ENCODE assay signal across 26 cellular contexts in genomic region chr1:225944387-225944786, GRCh38. TPM values are rescaled to one million over a fixed set of nuclear protein-coding genes. Genes with fewer than 3 reads are reported as not detected.
A peak's percentile ranks its signal among the peaks of the same experiment; 100 is the strongest.
DNase-seq lines count a peak whose midpoint lies in the region; ATAC-seq and TF ChIP-seq lines count a peak whose summit lies in the region.
"Had no signal": no experiment of that assay in that cellular context is flagged by ENCODE, and none has a peak within 500 bp of the region (broad histone marks: within the 10 kb centered on the region; RNA-seq: fewer than 3 reads in every experiment).

No MANE protein-coding gene starts in this region.

- H3K4me1 Mint-ChIP-seq in MCF 10A (ENCODE audit: insufficient read depth, unreplicated experiment) (no peaks in the 10 kb centered on the region), immature natural killer cell (peaks cover 25 to 27% of the 10 kb centered on the region in 2 donors), T-helper 17 cell (peaks cover 9% of the 10 kb centered on the region)
- H3K4me1 Mint-ChIP-seq in activated T-helper 17 cell treated with anti-CD3 and anti-CD28 coated beads, Interleukin-2, amount 50 U/mL, for 72 hours: no peaks in the 10 kb centered on the region
- H3K4me1 Mint-ChIP-seq in stimulated activated effector memory CD8-positive, alpha-beta T cell treated with anti-CD3 and anti-CD28 coated beads, Interleukin-12 subunit alpha, Interleukin-12 subunit beta, amount 100 ng/mL, for 72 hours: peaks cover 10% of the 10 kb centered on the region

- CTCF ChIA-PET in MCF 10A (lab: Yijun Ruan, JAX): interaction anchor here (0.5 to 2.0 kb wide), 11 partner anchors 10 to 470 kb away, joined by 3 to 6 read pairs (median 4); partner anchors contain the start of gene LEFTY1

- H3K4me1 ChIP-seq in breast epithelium: peaks cover 10 to 11% of the 10 kb centered on the region in 2 donors
- H3K4me1 ChIP-seq: colonic mucosa had no signal

- intact Hi-C loops in MCF 10A (cut with micrococcal nuclease): no loop called here
- intact Hi-C loops in breast epithelium (cut with DNase I; ENCODE audit: low total_unique reads): no loop called here

- H3K36me3 Mint-ChIP-seq in MCF 10A (ENCODE audit: insufficient read depth, unreplicated experiment) (no peaks in the 10 kb centered on the region), immature natural killer cell (no peaks in the 10 kb centered on the region), T-helper 17 cell (ENCODE audit: low read depth) (no peaks in the 10 kb centered on the region)
- H3K36me3 Mint-ChIP-seq in activated T-helper 17 cell treated with anti-CD3 and anti-CD28 coated beads, Interleukin-2, amount 50 U/mL, for 72 hours (ENCODE audit: low read depth): no peaks in the 10 kb centered on the region
- no peaks in the 10 kb centered on the region for H3K36me3 Mint-ChIP-seq in stimulated activated effector memory CD8-positive, alpha-beta T cell treated with anti-CD3 and anti-CD28 coated beads, Interleukin-12 subunit alpha, Interleukin-12 subunit beta, amount 100 ng/mL, for 72 hours
- H3K36me3 Mint-ChIP-seq: CD8-positive, alpha-beta T cell had no signal

- H3K4me3 Mint-ChIP-seq in MCF 10A (ENCODE audit: unreplicated experiment) (no peak overlapping the region), immature natural killer cell (peak overlapping the region in 4 of 5 donors; percentile 50 to 88 (median 84)), T-helper 17 cell (no peak overlapping the region)
- peak overlapping the region; percentile 12 for H3K4me3 Mint-ChIP-seq in activated T-helper 17 cell treated with anti-CD3 and anti-CD28 coated beads, Interleukin-2, amount 50 U/mL, for 72 hours
- H3K4me3 Mint-ChIP-seq in stimulated activated effector memory CD8-positive, alpha-beta T cell treated with anti-CD3 and anti-CD28 coated beads, Interleukin-12 subunit alpha, Interleukin-12 subunit beta, amount 100 ng/mL, for 72 hours: no peak overlapping the region
- H3K4me3 Mint-ChIP-seq: activated CD4-positive, alpha-beta memory T cell treated with anti-CD3 and anti-CD28 coated beads, Interleukin-2, amount 10 ng/mL, durations not matched to agents 7 days and 5 days had no signal

- DNase-seq in MCF 10A (ENCODE audit: unreplicated experiment): no peak
- no peak for DNase-seq in breast epithelium (ENCODE audit: low spot score in 2 of 2)
- peak; percentile 17 to 22 (median 20) for DNase-seq in immature natural killer cell
- no peak for DNase-seq in stimulated activated effector memory CD8-positive, alpha-beta T cell treated with anti-CD3 and anti-CD28 coated beads, Interleukin-12 subunit alpha, Interleukin-12 subunit beta, amount 100 ng/mL, for 72 hours (ENCODE audit: low spot score in 2 of 2)
- DNase-seq in UCSD-AML1 (lab: John Stamatoyannopoulos, UW; ENCODE audit: unreplicated experiment): no peak
- DNase-seq in T-helper 17 cell: no peak
- DNase-seq: activated CD4-positive, alpha-beta memory T cell treated with anti-CD3 and anti-CD28 coated beads, Interleukin-2, amount 10 ng/mL, durations not matched to agents 7 days and 5 days; activated CD4-positive, CD25-positive, alpha-beta regulatory T cell treated with anti-CD3 and anti-CD28 coated beads, Interleukin-2, amount 50 U/mL, for 72 hours; activated naive CD4-positive, alpha-beta T cell treated with anti-CD3 and anti-CD28 coated beads, Interleukin-2, amount 50 U/mL, for 16 hours; CD8-positive, alpha-beta T cell; colonic mucosa; effector CD8-positive, alpha-beta T cell; erythroblast; left ventricle myocardium inferior; NCI-H1105; NCI-H187; NCI-H526; SHP77; stimulated activated CD4-positive, alpha-beta T cell treated with anti-CD3 and anti-CD28 coated beads, Interleukin-4, amount 100 ng/mL, for 4 hours had no signal

- no peak overlapping the region for H3K4me3 ChIP-seq in breast epithelium
- H3K4me3 ChIP-seq: colonic mucosa, left ventricle myocardium inferior, tibial nerve had no signal

- H3K27me3 Mint-ChIP-seq in MCF 10A (ENCODE audit: insufficient read depth, unreplicated experiment) (peaks cover 25% of the 10 kb centered on the region), immature natural killer cell (ENCODE audit: low read depth in 3 of 3) (peaks cover 3 to 7% (median 5%) of the 10 kb centered on the region in 3 donors), T-helper 17 cell (peaks cover 23% of the 10 kb centered on the region)
- peaks cover 14% of the 10 kb centered on the region for H3K27me3 Mint-ChIP-seq in activated T-helper 17 cell treated with anti-CD3 and anti-CD28 coated beads, Interleukin-2, amount 50 U/mL, for 72 hours

- POLR2A ChIA-PET in MCF 10A (lab: Yijun Ruan, JAX): interaction anchor here (1.1 to 2.5 kb wide), 4 partner anchors 8 to 167 kb away, joined by 4 to 8 read pairs (median 6); partner anchors contain the start of genes PYCR2 and SRP9

- H3K9me3 ChIP-seq in breast epithelium: no peaks in the 10 kb centered on the region
- no peaks in the 10 kb centered on the region for H3K9me3 ChIP-seq in T-helper 17 cell (ENCODE audit: control insufficient read depth, low read length, poor library complexity, severe bottlenecking)
- H3K9me3 ChIP-seq: colonic mucosa, left ventricle myocardium inferior, tibial nerve had no signal

- TF ChIP-seq CTCF in MCF 10A (IDR thresholded peaks at IDR 0.05; ENCODE audit: unreplicated experiment) (no peak), breast epithelium (IDR thresholded peaks at IDR 0.05) (no peak)

- no peaks in the 10 kb centered on the region for H3K27me3 ChIP-seq in breast epithelium
- H3K27me3 ChIP-seq: colonic mucosa had no signal

- no peak for TF ChIP-seq POLR2A in breast epithelium (IDR thresholded peaks at IDR 0.05)

- H3K27ac Mint-ChIP-seq in MCF 10A (ENCODE audit: low read depth, unreplicated experiment): peak overlapping the region; percentile 29
- H3K27ac Mint-ChIP-seq in activated T-helper 17 cell treated with anti-CD3 and anti-CD28 coated beads, Interleukin-2, amount 50 U/mL, for 72 hours: peak overlapping the region; percentile 48
- H3K27ac Mint-ChIP-seq in immature natural killer cell: peak overlapping the region in 4 of 6 donors; percentile 29 to 86 (median 66)
- H3K27ac Mint-ChIP-seq in stimulated activated effector memory CD8-positive, alpha-beta T cell treated with anti-CD3 and anti-CD28 coated beads, Interleukin-12 subunit alpha, Interleukin-12 subunit beta, amount 100 ng/mL, for 72 hours: peak overlapping the region; percentile 8
- H3K27ac Mint-ChIP-seq in T-helper 17 cell: no peak overlapping the region
- H3K27ac Mint-ChIP-seq: activated CD4-positive, alpha-beta memory T cell treated with anti-CD3 and anti-CD28 coated beads, Interleukin-2, amount 10 ng/mL, durations not matched to agents 7 days and 5 days had no signal

- H3K27ac ChIP-seq in breast epithelium: no peak overlapping the region
- H3K27ac ChIP-seq: colonic mucosa, left ventricle myocardium inferior, tibial nerve had no signal

- no peak for ATAC-seq in activated T-helper 17 cell treated with anti-CD3 and anti-CD28 coated beads, Interleukin-2, amount 50 U/mL, for 72 hours (replicated peaks)
- ATAC-seq in stimulated activated effector memory CD8-positive, alpha-beta T cell treated with anti-CD3 and anti-CD28 coated beads, Interleukin-12 subunit alpha, Interleukin-12 subunit beta, amount 100 ng/mL, for 72 hours: no peak
- ATAC-seq in GM18868 (IDR thresholded peaks at IDR 0.05; ENCODE audit: unreplicated experiment) (no peak), T-helper 17 cell (no peak)
- ATAC-seq: HCT116, Panc1 had no signal

- H3K36me3 ChIP-seq in breast epithelium: no peaks in the 10 kb centered on the region
- H3K36me3 ChIP-seq: colonic mucosa, left ventricle myocardium inferior, tibial nerve had no signal

- H3K9me3 Mint-ChIP-seq in MCF 10A (ENCODE audit: unreplicated experiment) (no peaks in the 10 kb centered on the region), immature natural killer cell (no peaks in the 10 kb centered on the region)
- no peaks in the 10 kb centered on the region for H3K9me3 Mint-ChIP-seq in activated T-helper 17 cell treated with anti-CD3 and anti-CD28 coated beads, Interleukin-2, amount 50 U/mL, for 72 hours
- H3K9me3 Mint-ChIP-seq in stimulated activated effector memory CD8-positive, alpha-beta T cell treated with anti-CD3 and anti-CD28 coated beads, Interleukin-12 subunit alpha, Interleukin-12 subunit beta, amount 100 ng/mL, for 72 hours: no peaks in the 10 kb centered on the region
- H3K9me3 Mint-ChIP-seq: activated CD4-positive, alpha-beta memory T cell treated with anti-CD3 and anti-CD28 coated beads, Interleukin-2, amount 10 ng/mL, durations not matched to agents 7 days and 5 days; CD8-positive, alpha-beta T cell had no signal

- BruUV-seq in MCF 10A (replicated peaks; lab: Mats Ljungman, UMichigan): no TSS peak

RNA-seq across cellular contexts. Expression of gene LEFTY2, which starts 3.4 kb away (rescaled TPM):
- total RNA-seq in MCF 10A (2022) (not detected in 2 replicates), breast epithelium (under 1 TPM in 2 of 3 donors, not detected in 1; 0.88 to 0.96 TPM), T-helper 17 cell (not detected)
- not detected for total RNA-seq in activated T-helper 17 cell treated with anti-CD3 and anti-CD28 coated beads, Interleukin-2, amount 50 U/mL, for 72 hours
- not detected for polyA plus RNA-seq in immature natural killer cell
- total RNA-seq: activated CD4-positive, alpha-beta memory T cell treated with anti-CD3 and anti-CD28 coated beads, Interleukin-2, amount 10 ng/mL, durations not matched to agents 7 days and 5 days; CD8-positive, alpha-beta T cell; glomerular endothelial cell; M059J; tibial nerve had no signal

RNA-seq across cellular contexts. Expression of gene PYCR2, which starts 20.3 kb away (rescaled TPM):
- total RNA-seq in MCF 10A (2022) (172 and 173 TPM in 2 replicates), breast epithelium (10 to 100 TPM; 40.2 to 49.3 (median 47.9) TPM), T-helper 17 cell (10 to 100 TPM; 48.1 to 53.7 TPM)
- 100 to 1,000 TPM in 1 of 2 donors, 10 to 100 TPM in 1; 63.2 to 105 TPM for total RNA-seq in activated T-helper 17 cell treated with anti-CD3 and anti-CD28 coated beads, Interleukin-2, amount 50 U/mL, for 72 hours
- 100 to 1,000 TPM in 1 of 3 donors, 10 to 100 TPM in 2; 62.0 to 106 (median 72.0) TPM for polyA plus RNA-seq in immature natural killer cell

RNA-seq across cellular contexts. Expression of gene SDE2, which starts 54.8 kb away (rescaled TPM):
- total RNA-seq in MCF 10A (2022): 59.3 and 61.8 TPM in 2 replicates
- 10 to 100 TPM; 17.6 to 25.3 (median 22.0) TPM for total RNA-seq in breast epithelium
- 10 to 100 TPM; 16.1 to 18.0 TPM for total RNA-seq in activated T-helper 17 cell treated with anti-CD3 and anti-CD28 coated beads, Interleukin-2, amount 50 U/mL, for 72 hours
- 10 to 100 TPM; 13.5 to 18.9 (median 15.8) TPM for polyA plus RNA-seq in immature natural killer cell
- total RNA-seq in T-helper 17 cell: 10 to 100 TPM; 31.7 to 37.6 TPM

RNA-seq across cellular contexts. Expression of gene LEFTY1, which starts 55.4 kb away (rescaled TPM):
- not detected in 2 replicates for total RNA-seq in MCF 10A (2022)
- under 1 TPM in 1 of 3 donors, not detected in 2; 0.48 TPM for total RNA-seq in breast epithelium
- total RNA-seq in activated T-helper 17 cell treated with anti-CD3 and anti-CD28 coated beads, Interleukin-2, amount 50 U/mL, for 72 hours: not detected
- not detected for polyA plus RNA-seq in immature natural killer cell
- under 1 TPM in 1 of 2 donors, not detected in 1; 0.68 TPM for total RNA-seq in T-helper 17 cell
- total RNA-seq: activated CD4-positive, alpha-beta memory T cell treated with anti-CD3 and anti-CD28 coated beads, Interleukin-2, amount 10 ng/mL, durations not matched to agents 7 days and 5 days; CD8-positive, alpha-beta T cell; glomerular endothelial cell had no signal

Comparison
In these comparisons a context has a peak if more than half of its experiments do, and no peak if none do; other contexts are left out.
1. DNase-seq: peak in immature natural killer cell (3 of 3); none in MCF 10A (single experiment), breast epithelium (0 of 2), stimulated activated effector memory CD8-positive, alpha-beta T cell treated with anti-CD3 and anti-CD28 coated beads, Interleukin-12 subunit alpha, Interleukin-12 subunit beta, amount 100 ng/mL, for 72 hours (0 of 2), UCSD-AML1 (single experiment) and T-helper 17 cell (0 of 3).
2. H3K4me3 Mint-ChIP-seq: peak in activated T-helper 17 cell treated with anti-CD3 and anti-CD28 coated beads, Interleukin-2, amount 50 U/mL, for 72 hours (single experiment) and immature natural killer cell (4 of 5); none in MCF 10A (single experiment), stimulated activated effector memory CD8-positive, alpha-beta T cell treated with anti-CD3 and anti-CD28 coated beads, Interleukin-12 subunit alpha, Interleukin-12 subunit beta, amount 100 ng/mL, for 72 hours (single experiment) and T-helper 17 cell (single experiment).